ENCODE assay signal across 9 cellular contexts in genomic region chr1:154992721-154993571, GRCh38. TPM values are rescaled to one million over a fixed set of nuclear protein-coding genes. Genes with fewer than 3 reads are reported as not detected.
DNase-seq lines count a peak whose midpoint lies in the region; ATAC-seq and TF ChIP-seq lines count a peak whose summit lies in the region.
"Had no signal": no experiment of that assay in that cellular context is flagged by ENCODE, and none has a peak within 500 bp of the region (broad histone marks: within the 10 kb centered on the region; RNA-seq: fewer than 3 reads in every experiment).

No MANE protein-coding gene starts in this region.

- no peak overlapping the region for H2AFZ ChIP-seq in hepatocyte

- TF ChIP-seq CTCF in NB4 (IDR thresholded peaks at IDR 0.05; ENCODE audit: low read depth, low read length) (peak; percentile 20), hepatocyte (IDR thresholded peaks at IDR 0.05; ENCODE audit: poor library complexity) (no peak)

- no peak for TF ChIP-seq POLR2A in NB4 (IDR thresholded peaks at IDR 0.05; ENCODE audit: extremely low read depth, insufficient read length)

- no peaks in the 10 kb centered on the region for H3K36me3 ChIP-seq in hepatocyte (replicated peaks; ENCODE audit: insufficient read depth, low read depth)

- H3K9me2 ChIP-seq in hepatocyte (replicated peaks; ENCODE audit: insufficient read depth): no peaks in the 10 kb centered on the region

- DNase-seq in D341Med (ENCODE audit: low spot score) (peak; percentile 67), NB4 (ENCODE audit: low read depth) (no peak), DMS79 treated with DMSO at 0.1 percent for 48 hours (lab: John Stamatoyannopoulos, UW) (no peak), hepatocyte (ENCODE audit: low spot score) (no peak), germinal center (ENCODE audit: low spot score) (no peak)
- DNase-seq: NCI-H187 had no signal

- no peak overlapping the region for H3K4me2 ChIP-seq in hepatocyte

- 86% methylated on average over 14 of the region's 14 CpGs for WGBS in hepatocyte (ENCODE audit: low lambda C conversion rate, missing lambda C conversion rate)

- no peaks in the 10 kb centered on the region for H3K4me1 ChIP-seq in hepatocyte (ENCODE audit: insufficient read depth)

- H3K9me3 ChIP-seq in hepatocyte (ENCODE audit: low read depth): no peaks in the 10 kb centered on the region
- H3K9me3 ChIP-seq: vagina had no signal

- peak; percentile 5 for ATAC-seq in esophagus mucosa

- H3K27ac ChIP-seq in hepatocyte: no peak overlapping the region
- H3K27ac ChIP-seq: vagina had no signal

- no peaks in the 10 kb centered on the region for H3K27me3 ChIP-seq in hepatocyte
- H3K27me3 ChIP-seq: vagina had no signal

- H3K79me2 ChIP-seq in hepatocyte: no peaks in the 10 kb centered on the region

- no peak overlapping the region for H3K4me3 ChIP-seq in NB4 (ENCODE audit: low read depth, low read length)
- H3K4me3 ChIP-seq in hepatocyte: no peak overlapping the region
- H3K4me3 ChIP-seq: vagina had no signal

- H4K20me1 ChIP-seq in hepatocyte (ENCODE audit: insufficient read depth, poor library complexity, severe bottlenecking): no peaks in the 10 kb centered on the region

RNA-seq across cellular contexts. Expression of gene LENEP, which starts 0.4 kb away (rescaled TPM):
- total RNA-seq in esophagus mucosa: not detected
- total RNA-seq in hepatocyte: 0.92 TPM in 1 of 2 replicates, not detected in the other
- not detected in 2 replicates for polyA plus RNA-seq in hepatocyte
- total RNA-seq: aorta, vagina had no signal
- polyA plus RNA-seq: aorta had no signal

RNA-seq across cellular contexts. Expression of gene ZBTB7B, which starts 9.7 kb away (rescaled TPM):
- total RNA-seq in esophagus mucosa (132 TPM), hepatocyte (27.3 and 29.2 TPM in 2 replicates)
- 13.3 and 13.5 TPM in 2 replicates for polyA plus RNA-seq in hepatocyte

RNA-seq across cellular contexts. Expression of gene FLAD1, which starts 9.8 kb away (rescaled TPM):
- total RNA-seq in esophagus mucosa (29.6 TPM), hepatocyte (25.6 and 27.7 TPM in 2 replicates)
- 42.8 and 45.1 TPM in 2 replicates for polyA plus RNA-seq in hepatocyte

RNA-seq across cellular contexts. Expression of gene CKS1B, which starts 18.5 kb away (rescaled TPM):
- total RNA-seq in esophagus mucosa: 74.5 TPM
- total RNA-seq in hepatocyte: 40.4 and 41.5 TPM in 2 replicates
- 91.3 and 102 TPM in 2 replicates for polyA plus RNA-seq in hepatocyte

RNA-seq across cellular contexts. Expression of gene SHC1, which starts 22.4 kb away (rescaled TPM):
- 68.0 TPM for total RNA-seq in esophagus mucosa
- total RNA-seq in hepatocyte: 81.8 and 95.6 TPM in 2 replicates
- polyA plus RNA-seq in hepatocyte: 107 and 120 TPM in 2 replicates
